In genomic region chr19:5880604-5881078, GRCh38 we compare ENCODE assay signal across 7 cellular contexts. TPM values are rescaled to one million over a fixed set of nuclear protein-coding genes. Genes with fewer than 3 reads are reported as not detected.
DNase-seq lines count a peak whose midpoint lies in the region; ATAC-seq and TF ChIP-seq lines count a peak whose summit lies in the region.
"Had no signal": no experiment of that assay in that cellular context is flagged by ENCODE, and none has a peak within 500 bp of the region (broad histone marks: within the 10 kb centered on the region; RNA-seq: fewer than 3 reads in every experiment).

No MANE protein-coding gene starts in this region.

- TF ChIP-seq CTCF in fibroblast of mammary gland (conservative IDR thresholded peaks at IDR 0.05; ENCODE audit: control insufficient read depth, insufficient read depth, low read depth, low read length): no peak

- H3K4me3 ChIP-seq in fibroblast of mammary gland (ENCODE audit: control insufficient read depth, low read depth, low read length): no peak overlapping the region

- no peak for ATAC-seq in GM19463 (IDR thresholded peaks at IDR 0.05; ENCODE audit: unreplicated experiment)

- DNase-seq in M059J (ENCODE audit: low read depth) (peak; percentile 58), fibroblast of mammary gland (ENCODE audit: low read depth) (peak; percentile 57), renal cortical epithelial cell (ENCODE audit: low read depth) (peak; percentile 73), NCI-H187 treated with DMSO at 0.1 percent for 48 hours (lab: John Stamatoyannopoulos, UW) (no peak)
- no peak for DNase-seq in activated CD4-positive, CD25-positive, alpha-beta regulatory T cell (lab: John Stamatoyannopoulos, UW)
- DNase-seq: activated T-cell treated with anti-CD3 and anti-CD28 coated beads, Interleukin-2, amount 50 U/mL, for 24 hours had no signal

RNA-seq across cellular contexts. Expression of gene FUT5, which starts 10.3 kb away (rescaled TPM):
- total RNA-seq in M059J (2014; rRNA removed; shearing (Covaris generic)): not detected in 2 replicates
- total RNA-seq in renal cortical epithelial cell: not detected in 2 replicates

RNA-seq across cellular contexts. Expression of gene NDUFA11, which starts 22.9 kb away (rescaled TPM):
- total RNA-seq in M059J (2014; rRNA removed; shearing (Covaris generic)): 246 and 328 TPM in 2 replicates
- total RNA-seq in renal cortical epithelial cell: 104 and 529 TPM in 2 replicates

RNA-seq across cellular contexts. Expression of gene VMAC, which starts 24.0 kb away (rescaled TPM):
- 1.6 and 4.4 TPM in 2 replicates for total RNA-seq in M059J (2014; rRNA removed; shearing (Covaris generic))
- total RNA-seq in renal cortical epithelial cell: 5.9 and 6.6 TPM in 2 replicates

RNA-seq across cellular contexts. Expression of gene FUT3, which starts 29.4 kb away (rescaled TPM):
- not detected in 2 replicates for total RNA-seq in M059J (2014; rRNA removed; shearing (Covaris generic))
- total RNA-seq in renal cortical epithelial cell: 0.05 and 3.1 TPM in 2 replicates

RNA-seq across cellular contexts. Expression of gene CAPS, which starts 33.4 kb away (rescaled TPM):
- 0.96 and 1.3 TPM in 2 replicates for total RNA-seq in M059J (2014; rRNA removed; shearing (Covaris generic))
- total RNA-seq in renal cortical epithelial cell: 5.3 and 11.5 TPM in 2 replicates

Comparison
In these comparisons a context has a peak if more than half of its experiments do, and no peak if none do; other contexts are left out.
1. DNase-seq: peak in M059J (single experiment), fibroblast of mammary gland (single experiment) and renal cortical epithelial cell (single experiment); none in activated CD4-positive, CD25-positive, alpha-beta regulatory T cell (0 of 4) and NCI-H187 treated with DMSO at 0.1 percent for 48 hours (single experiment).